8 cellular contexts compared by ENCODE assay signal in genomic region chr16:30570621-30571443, GRCh38. TPM values are rescaled to one million over a fixed set of nuclear protein-coding genes. Genes with fewer than 3 reads are reported as not detected.
DNase-seq lines count a peak whose midpoint lies in the region; ATAC-seq and TF ChIP-seq lines count a peak whose summit lies in the region.

No MANE protein-coding gene starts in this region.

- ATAC-seq in T-helper 17 cell (no peak), GM21367 (IDR thresholded peaks at IDR 0.05; ENCODE audit: unreplicated experiment) (no peak), GM18907 (IDR thresholded peaks at IDR 0.05; ENCODE audit: unreplicated experiment) (no peak)

- no peak for DNase-seq in activated naive CD4-positive, alpha-beta T cell treated with anti-CD3 and anti-CD28 coated beads, Interleukin-2, amount 10 ng/mL, durations not matched to agents 7 days and 5 days
- DNase-seq in activated naive CD4-positive, alpha-beta T cell (lab: John Stamatoyannopoulos, UW) = no peak
- no peak for DNase-seq in T-helper 17 cell
- peak; percentile 45 for DNase-seq in fibroblast of peridontal ligament (ENCODE audit: extremely low read depth)
- no peak for DNase-seq in NCI-H2107 (lab: John Stamatoyannopoulos, UW)

- H3K4me1 Mint-ChIP-seq in activated naive CD4-positive, alpha-beta T cell treated with anti-CD3 and anti-CD28 coated beads, Interleukin-2, amount 10 ng/mL, durations not matched to agents 7 days and 5 days = peaks cover 62% of the 10 kb centered on the region
- H3K4me1 Mint-ChIP-seq in T-helper 17 cell (peaks cover 41% of the 10 kb centered on the region), nephron (peaks cover 19% of the 10 kb centered on the region)

- peaks cover 16% of the 10 kb centered on the region for H3K36me3 Mint-ChIP-seq in activated naive CD4-positive, alpha-beta T cell treated with anti-CD3 and anti-CD28 coated beads, Interleukin-2, amount 10 ng/mL, durations not matched to agents 7 days and 5 days
- no peaks in the 10 kb centered on the region for H3K36me3 Mint-ChIP-seq in T-helper 17 cell (ENCODE audit: low read depth)
- H3K36me3 Mint-ChIP-seq in nephron (ENCODE audit: low read depth) = no peaks in the 10 kb centered on the region

- H3K9me3 ChIP-seq in T-helper 17 cell (ENCODE audit: control insufficient read depth, low read length, poor library complexity, severe bottlenecking) = no peaks in the 10 kb centered on the region

- H3K4me3 Mint-ChIP-seq in activated naive CD4-positive, alpha-beta T cell treated with anti-CD3 and anti-CD28 coated beads, Interleukin-2, amount 10 ng/mL, durations not matched to agents 7 days and 5 days = peak overlapping the region; percentile 84
- H3K4me3 Mint-ChIP-seq in T-helper 17 cell (peak overlapping the region; percentile 93), nephron (peak overlapping the region; percentile 92 to 96 (median 94))

- H3K9me3 Mint-ChIP-seq in activated naive CD4-positive, alpha-beta T cell treated with anti-CD3 and anti-CD28 coated beads, Interleukin-2, amount 10 ng/mL, durations not matched to agents 7 days and 5 days = no peaks in the 10 kb centered on the region
- H3K9me3 Mint-ChIP-seq in nephron = no peaks in the 10 kb centered on the region

- CTCF ChIA-PET in activated naive CD4-positive, alpha-beta T cell treated with anti-CD3 and anti-CD28 coated beads, Interleukin-2, amount 10 ng/mL, durations not matched to agents 7 days and 5 days (lab: Charles Lee) = interaction anchor here (0.7 to 2.9 kb wide), 5 partner anchors 12 to 45 kb away, joined by 3 to 20 read pairs (median 5); partner anchors contain the start of genes ZNF747 and ZNF764

- TF ChIP-seq CTCF in nephron (IDR thresholded peaks at IDR 0.05; ENCODE audit: unreplicated experiment in 3 of 3) = no peak

- peaks cover 4% of the 10 kb centered on the region for H3K27me3 Mint-ChIP-seq in activated naive CD4-positive, alpha-beta T cell treated with anti-CD3 and anti-CD28 coated beads, Interleukin-2, amount 10 ng/mL, durations not matched to agents 7 days and 5 days
- no peaks in the 10 kb centered on the region for H3K27me3 Mint-ChIP-seq in T-helper 17 cell
- peaks cover 5% of the 10 kb centered on the region for H3K27me3 Mint-ChIP-seq in nephron (ENCODE audit: low read depth)

- peak overlapping the region; percentile 92 for H3K27ac Mint-ChIP-seq in activated naive CD4-positive, alpha-beta T cell treated with anti-CD3 and anti-CD28 coated beads, Interleukin-2, amount 10 ng/mL, durations not matched to agents 7 days and 5 days
- H3K27ac Mint-ChIP-seq in T-helper 17 cell = peak overlapping the region; percentile 94
- H3K27ac Mint-ChIP-seq in nephron = peak overlapping the region; percentile 99 to 100 (median 100)

RNA-seq across cellular contexts. Expression of gene ZNF688, which starts 0.7 kb away (rescaled TPM):
- total RNA-seq in T-helper 17 cell = 10 to 100 TPM; 11.4 to 14.0 TPM

RNA-seq across cellular contexts. Expression of gene ZNF764, which starts 12.7 kb away (rescaled TPM):
- total RNA-seq in T-helper 17 cell = 10 to 100 TPM; 19.5 to 21.4 TPM

RNA-seq across cellular contexts. Expression of gene ZNF785, which starts 14.7 kb away (rescaled TPM):
- 10 to 100 TPM in 1 of 2 donors, 1 to 10 TPM in 1; 8.5 to 11.7 TPM for total RNA-seq in T-helper 17 cell

RNA-seq across cellular contexts. Expression of gene ZNF747, which starts 36.2 kb away (rescaled TPM):
- 1 to 10 TPM; 7.6 TPM for total RNA-seq in T-helper 17 cell

RNA-seq across cellular contexts. Expression of gene ZNF689, which starts 39.4 kb away (rescaled TPM):
- total RNA-seq in T-helper 17 cell = 10 to 100 TPM in 1 of 2 donors, 1 to 10 TPM in 1; 8.3 to 14.4 TPM
